ENCODE assay signal across 1 cellular context in genomic region chr17:2621241-2621640, GRCh38.
TF ChIP-seq lines count a peak whose summit lies in the region.

No MANE protein-coding gene starts in this region.

TF ChIP-seq in GM12891, 5 proteins besides CTCF, POLR2A, EP300 and RAD21 (continued from another document):
- TF ChIP-seq PAX5 (IDR thresholded peaks at IDR 0.05; ENCODE audit: insufficient read depth, low read length, severe bottlenecking) = no peak
- TF ChIP-seq SPI1 (IDR thresholded peaks at IDR 0.05; ENCODE audit: low read depth, low read length) = no peak
- TF ChIP-seq POU2F2 (IDR thresholded peaks at IDR 0.05; ENCODE audit: low read depth, low read length) = no peak
- no peak for TF ChIP-seq TAF1 (IDR thresholded peaks at IDR 0.05; ENCODE audit: low read depth, low read length)
